In genomic region chr5:132853323-132853722, GRCh38 we compare ENCODE assay signal across 1 cellular context.
TF ChIP-seq lines count a peak whose summit lies in the region.

No MANE protein-coding gene starts in this region.

TF ChIP-seq in HepG2, 621 proteins besides CTCF, POLR2A, EP300 and RAD21 (continued from another document):
- TF ChIP-seq, protein P1, sequence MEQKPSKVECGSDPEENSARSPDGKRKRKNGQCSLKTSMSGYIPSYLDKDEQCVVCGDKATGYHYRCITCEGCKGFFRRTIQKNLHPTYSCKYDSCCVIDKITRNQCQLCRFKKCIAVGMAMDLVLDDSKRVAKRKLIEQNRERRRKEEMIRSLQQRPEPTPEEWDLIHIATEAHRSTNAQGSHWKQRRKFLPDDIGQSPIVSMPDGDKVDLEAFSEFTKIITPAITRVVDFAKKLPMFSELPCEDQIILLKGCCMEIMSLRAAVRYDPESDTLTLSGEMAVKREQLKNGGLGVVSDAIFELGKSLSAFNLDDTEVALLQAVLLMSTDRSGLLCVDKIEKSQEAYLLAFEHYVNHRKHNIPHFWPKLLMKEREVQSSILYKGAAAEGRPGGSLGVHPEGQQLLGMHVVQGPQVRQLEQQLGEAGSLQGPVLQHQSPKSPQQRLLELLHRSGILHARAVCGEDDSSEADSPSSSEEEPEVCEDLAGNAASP (CRISPR knock-in tag; IDR thresholded peaks at IDR 0.05; ENCODE audit: borderline replicate concordance): no peak
- TF ChIP-seq FOXK2 (IDR thresholded peaks at IDR 0.05) (no peak), ZBTB39 (CRISPR knock-in tag; IDR thresholded peaks at IDR 0.05) (no peak), JUN (CRISPR knock-in tag; IDR thresholded peaks at IDR 0.05) (0 out of 2 replicates have a peak, but pooled peaks have one; percentile 35), ZNF205 (CRISPR knock-in tag; IDR thresholded peaks at IDR 0.05) (peak; percentile 99), ZKSCAN1 (IDR thresholded peaks at IDR 0.05; ENCODE audit: low read length) (peak; percentile 78), MED1 (CRISPR knock-in tag; IDR thresholded peaks at IDR 0.05) (peak; percentile 45), THAP8 (CRISPR knock-in tag; IDR thresholded peaks at IDR 0.05; ENCODE audit: borderline replicate concordance) (no peak), ZNF576 (CRISPR knock-in tag; IDR thresholded peaks at IDR 0.05) (no peak)
